Comparison of ENCODE assay signal across 1 cellular context in genomic region chr3:100270218-100270588, GRCh38.
TF ChIP-seq lines count a peak whose summit lies in the region.

No MANE protein-coding gene starts in this region.

TF ChIP-seq in WTC11, 78 proteins besides CTCF, POLR2A, EP300 and RAD21 (continued from another document):
- TF ChIP-seq ZNF512 (CRISPR knock-in tag; IDR thresholded peaks at IDR 0.05; ENCODE audit: borderline replicate concordance): no peak
- no peak for TF ChIP-seq NR2C2 (CRISPR knock-in tag; IDR thresholded peaks at IDR 0.05)
- no peak for TF ChIP-seq ZNF423 (CRISPR knock-in tag; IDR thresholded peaks at IDR 0.05)
- no peak for TF ChIP-seq CREM (CRISPR knock-in tag; IDR thresholded peaks at IDR 0.05)
- no peak for TF ChIP-seq E2F1 (CRISPR knock-in tag; IDR thresholded peaks at IDR 0.05)
- TF ChIP-seq ZSCAN18 (CRISPR knock-in tag; IDR thresholded peaks at IDR 0.05): no peak
- no peak for TF ChIP-seq ZBTB21 (CRISPR knock-in tag; IDR thresholded peaks at IDR 0.05; ENCODE audit: borderline replicate concordance)
- no peak for TF ChIP-seq KAT7 (CRISPR knock-in tag; IDR thresholded peaks at IDR 0.05; ENCODE audit: borderline replicate concordance)
- TF ChIP-seq PRRX2 (CRISPR knock-in tag; IDR thresholded peaks at IDR 0.05): no peak
- TF ChIP-seq ZNF532 (CRISPR knock-in tag; IDR thresholded peaks at IDR 0.05; ENCODE audit: borderline replicate concordance): no peak
TF ChIP-seq in WTC11: peak in this region for 0.
